In genomic region chr10:68137174-68137573, GRCh38 we compare ENCODE assay signal across 22 cellular contexts. TPM values are rescaled to one million over a fixed set of nuclear protein-coding genes. Genes with fewer than 3 reads are reported as not detected.
DNase-seq lines count a peak whose midpoint lies in the region; ATAC-seq and TF ChIP-seq lines count a peak whose summit lies in the region.
"Had no signal": no experiment of that assay in that cellular context is flagged by ENCODE, and none has a peak within 500 bp of the region (broad histone marks: within the 10 kb centered on the region; RNA-seq: fewer than 3 reads in every experiment).

No MANE protein-coding gene starts in this region.

- no peaks in the 10 kb centered on the region for H3K36me3 ChIP-seq in left ventricle myocardium inferior
- no peaks in the 10 kb centered on the region for H3K36me3 ChIP-seq in SK-N-MC (ENCODE audit: insufficient read depth, low read length)
- H3K36me3 ChIP-seq in smooth muscle cell (ENCODE audit: low read depth), result no peaks in the 10 kb centered on the region
- H3K36me3 ChIP-seq in mesendoderm (ENCODE audit: control insufficient read depth, insufficient read depth, low read length), result no peaks in the 10 kb centered on the region
- H3K36me3 ChIP-seq in ascending aorta, result no peaks in the 10 kb centered on the region
- H3K36me3 ChIP-seq: SJCRH30, stomach had no signal

- no peak overlapping the region for H3K4me3 ChIP-seq in left ventricle myocardium inferior
- peak overlapping the region; percentile 30; the same call in 1 of the 2 replicates for H3K4me3 ChIP-seq in SK-N-MC
- H3K4me3 ChIP-seq in fibroblast of mammary gland (ENCODE audit: control insufficient read depth, low read depth, low read length), result no peak overlapping the region
- no peak overlapping the region for H3K4me3 ChIP-seq in smooth muscle cell
- H3K4me3 ChIP-seq in mesendoderm (ENCODE audit: low read length), result no peak overlapping the region
- no peak overlapping the region for H3K4me3 ChIP-seq in ascending aorta
- H3K4me3 ChIP-seq: SJCRH30, stomach had no signal

- no peak overlapping the region for H2BK5ac ChIP-seq in mesendoderm (ENCODE audit: low read length)

- H3K79me2 ChIP-seq in smooth muscle cell (ENCODE audit: low read depth) (no peaks in the 10 kb centered on the region), mesendoderm (ENCODE audit: control insufficient read depth, insufficient read depth, low read length) (no peaks in the 10 kb centered on the region)

- H3K4me2 ChIP-seq in smooth muscle cell (no peak overlapping the region), mesendoderm (ENCODE audit: low read length) (no peak overlapping the region)

- H3K9me3 ChIP-seq in left ventricle myocardium inferior (replicated peaks), result no peaks in the 10 kb centered on the region
- no peaks in the 10 kb centered on the region for H3K9me3 ChIP-seq in SK-N-MC (ENCODE audit: low read depth, low read length)
- no peaks in the 10 kb centered on the region for H3K9me3 ChIP-seq in smooth muscle cell (replicated peaks; ENCODE audit: low read depth)
- no peaks in the 10 kb centered on the region for H3K9me3 ChIP-seq in ascending aorta
- H3K9me3 ChIP-seq: SJCRH30, stomach had no signal

- H3K4ac ChIP-seq in mesendoderm (ENCODE audit: low read depth, low read length), result no peak overlapping the region

- WGBS in smooth muscle cell (ENCODE audit: low lambda C conversion rate), result 93% methylated on average over 3 of the region's 3 CpGs
- WGBS in mesendoderm (ENCODE audit: extremely low coverage, insufficient coverage, low lambda C conversion rate), result no CpG with 5 or more reads among the region's 3 CpGs

- H2AFZ ChIP-seq in smooth muscle cell (ENCODE audit: low read depth), result no peak overlapping the region

- no peak overlapping the region for H4K8ac ChIP-seq in mesendoderm (ENCODE audit: low read depth, low read length)

- no peaks in the 10 kb centered on the region for H3K79me1 ChIP-seq in mesendoderm (ENCODE audit: low read length)

- DNase-seq in left ventricle myocardium inferior, result no peak
- no peak for DNase-seq in left ventricle myocardium superior
- no peak for DNase-seq in SK-N-MC (ENCODE audit: low read depth, low spot score)
- peak; percentile 69 for DNase-seq in fibroblast of mammary gland (ENCODE audit: low read depth)
- DNase-seq in smooth muscle cell (lab: John Stamatoyannopoulos, UW; ENCODE audit: unreplicated experiment), result no peak
- DNase-seq in mesendoderm, result no peak
- DNase-seq in NCI-H1105 treated with DMSO at 0.1 percent for 48 hours (lab: John Stamatoyannopoulos, UW), result no peak
- DNase-seq in ascending aorta (ENCODE audit: low spot score in 2 of 2), result no peak
- DNase-seq: activated CD4-positive, alpha-beta T cell treated with anti-CD3 and anti-CD28 coated beads for 36 hours; activated effector memory CD4-positive, alpha-beta T cell treated with Interleukin-2 at 50 U/mL for 16 hours; CD8-positive, alpha-beta T cell; cerebellar nuclear complex; DMS79; MV-4-11; natural killer cell; NCI-H2029; SJCRH30; stimulated activated CD4-positive, alpha-beta T cell treated with anti-CD3 and anti-CD28 coated beads, Interleukin-15, amount 100 ng/mL, for 24 hours; stomach had no signal

- H2BK15ac ChIP-seq in mesendoderm (replicated peaks; ENCODE audit: low read depth), result no peak overlapping the region

- H3K27me3 ChIP-seq in left ventricle myocardium inferior (ENCODE audit: low read depth), result no peaks in the 10 kb centered on the region
- H3K27me3 ChIP-seq in smooth muscle cell (ENCODE audit: low read depth), result no peaks in the 10 kb centered on the region
- no peaks in the 10 kb centered on the region for H3K27me3 ChIP-seq in mesendoderm (ENCODE audit: insufficient read depth, low read length, poor library complexity)
- no peaks in the 10 kb centered on the region for H3K27me3 ChIP-seq in ascending aorta
- H3K27me3 ChIP-seq: SJCRH30, stomach had no signal

- H3K9ac ChIP-seq in SK-N-MC (ENCODE audit: insufficient read length) (no peak overlapping the region), smooth muscle cell (ENCODE audit: low read depth) (no peak overlapping the region), mesendoderm (ENCODE audit: low read length) (no peak overlapping the region)

- H2BK120ac ChIP-seq in mesendoderm (ENCODE audit: low read depth, low read length), result no peak overlapping the region

- H2AK5ac ChIP-seq in mesendoderm (ENCODE audit: low read length), result no peak overlapping the region

- H4K20me1 ChIP-seq in smooth muscle cell (ENCODE audit: low read depth), result no peaks in the 10 kb centered on the region

- peaks cover 58% of the 10 kb centered on the region for H3K4me1 ChIP-seq in left ventricle myocardium inferior
- peaks cover 18% of the 10 kb centered on the region for H3K4me1 ChIP-seq in smooth muscle cell (ENCODE audit: low read depth)
- no peaks in the 10 kb centered on the region for H3K4me1 ChIP-seq in mesendoderm (ENCODE audit: control insufficient read depth, low read depth, low read length)
- peaks cover 0 to 8% of the 10 kb centered on the region in 2 donors for H3K4me1 ChIP-seq in ascending aorta
- H3K4me1 ChIP-seq: SJCRH30 had no signal

- TF ChIP-seq CTCF in left ventricle myocardium inferior (IDR thresholded peaks at IDR 0.05; ENCODE audit: borderline replicate concordance), result no peak
- no peak for TF ChIP-seq CTCF in fibroblast of mammary gland (conservative IDR thresholded peaks at IDR 0.05; ENCODE audit: control insufficient read depth, insufficient read depth, low read depth, low read length)
- no peak for TF ChIP-seq CTCF in smooth muscle cell (IDR thresholded peaks at IDR 0.05; ENCODE audit: borderline replicate concordance, insufficient read depth, poor library complexity, severe bottlenecking)
- no peak for TF ChIP-seq CTCF in ascending aorta (IDR thresholded peaks at IDR 0.05)

- H3F3A ChIP-seq in smooth muscle cell (ENCODE audit: low read depth), result peaks cover 12% of the 10 kb centered on the region

- peak overlapping the region; percentile 76 for H3K27ac ChIP-seq in left ventricle myocardium inferior (replicated peaks)
- H3K27ac ChIP-seq in SK-N-MC, result peak overlapping the region; percentile 80
- H3K27ac ChIP-seq in smooth muscle cell (ENCODE audit: low read depth), result peak overlapping the region; percentile 96
- no peak overlapping the region for H3K27ac ChIP-seq in mesendoderm (ENCODE audit: low read depth, low read length)
- H3K27ac ChIP-seq in ascending aorta, result no peak overlapping the region

- H3K18ac ChIP-seq in mesendoderm (ENCODE audit: low read length), result no peak overlapping the region

- H3K56ac ChIP-seq in mesendoderm (ENCODE audit: low read length), result no peak overlapping the region

- intact Hi-C loops in left ventricle myocardium inferior (cut with micrococcal nuclease) (no loop called here), left ventricle myocardium superior (cut with micrococcal nuclease) (no loop called here), ascending aorta (cut with DNase I) (no loop called here)

- H3K23ac ChIP-seq in mesendoderm (ENCODE audit: low read length), result no peak overlapping the region

- no peak overlapping the region for H4K5ac ChIP-seq in mesendoderm (ENCODE audit: low read length)

- no peak for ATAC-seq in left ventricle myocardium superior
- ATAC-seq: activated CD4-positive, alpha-beta T cell treated with anti-CD3 and anti-CD28 coated beads for 36 hours; CD8-positive, alpha-beta T cell; natural killer cell had no signal

RNA-seq across cellular contexts. Expression of gene MYPN, which starts 27.9 kb away (rescaled TPM):
- 124 TPM for total RNA-seq in left ventricle myocardium inferior
- total RNA-seq in left ventricle myocardium superior, result 107 TPM
- total RNA-seq in smooth muscle cell, result 0.13 TPM in 1 of 2 replicates, not detected in the other
- 0.03 TPM in 1 of 2 replicates, not detected in the other for polyA plus RNA-seq in smooth muscle cell
- under 0.01 TPM for polyA plus RNA-seq in mesendoderm (2013, experiment 1 of 2)
- polyA plus RNA-seq in mesendoderm (2013, experiment 2 of 2), result 0.01 TPM
- not detected for total RNA-seq in ascending aorta
- total RNA-seq: activated CD4-positive, alpha-beta T cell treated with anti-CD3 and anti-CD28 coated beads for 36 hours; CD8-positive, alpha-beta T cell; lung microvascular endothelial cell; natural killer cell had no signal
- polyA plus RNA-seq: IgD-negative memory B cell, urinary bladder had no signal

Comparison
In these comparisons a context has a peak if more than half of its experiments do, and no peak if none do; other contexts are left out.
1. H3K27ac ChIP-seq: peak in left ventricle myocardium inferior (single experiment), SK-N-MC (single experiment) and smooth muscle cell (single experiment); none in mesendoderm (single experiment) and ascending aorta (0 of 2).
2. RNA of gene MYPN, which starts 27.9 kb away (total RNA-seq): 124 TPM in left ventricle myocardium inferior (single experiment) and 107 TPM in left ventricle myocardium superior (single experiment); 0.13 TPM in smooth muscle cell and not detected in ascending aorta (single experiment); every median in the first group is over 10 times any median in the second.